In genomic region chr1:225851810-225852209, GRCh38 we compare ENCODE assay signal across 10 cellular contexts. TPM values are rescaled to one million over a fixed set of nuclear protein-coding genes. Genes with fewer than 3 reads are reported as not detected.
DNase-seq lines count a peak whose midpoint lies in the region; ATAC-seq and TF ChIP-seq lines count a peak whose summit lies in the region.
"Had no signal": no experiment of that assay in that cellular context is flagged by ENCODE, and none has a peak within 500 bp of the region (broad histone marks: within the 10 kb centered on the region; RNA-seq: fewer than 3 reads in every experiment).

No MANE protein-coding gene starts in this region.

- H3K9me3 ChIP-seq in upper lobe of right lung, result no peaks in the 10 kb centered on the region

- intact Hi-C loops in Right ventricle myocardium inferior (cut with DNase I) (no loop called here), left cardiac atrium (cut with DNase I) (no loop called here), upper lobe of right lung (cut with DNase I) (no loop called here)

- H3K36me3 ChIP-seq in upper lobe of right lung, result peaks cover 72% of the 10 kb centered on the region

- DNase-seq in Right ventricle myocardium inferior (ENCODE audit: missing footprints), result no peak
- no peak for DNase-seq in left cardiac atrium
- DNase-seq in T-helper 2 cell treated with Interferon-gamma antibody and Interleukin-4, amounts not matched to agents 5 μg/mL and 100 μg/mL, for 36 hours (ENCODE audit: low spot score), result no peak
- no peak for DNase-seq in upper lobe of right lung
- DNase-seq in HEK293T (ENCODE audit: extremely low spot score), result no peak
- no peak for DNase-seq in DMS79 (lab: John Stamatoyannopoulos, UW)
- DNase-seq in chondrocyte (ENCODE audit: low spot score), result no peak
- DNase-seq: CD4-positive, CD25-positive, alpha-beta regulatory T cell; NCI-H187 treated with DMSO at 0.1 percent for 48 hours had no signal

- no peaks in the 10 kb centered on the region for H3K9me3 Mint-ChIP-seq in T-helper 2 cell treated with Interferon-gamma antibody and Interleukin-4, amounts not matched to agents 5 μg/mL and 100 μg/mL, for 36 hours
- H3K9me3 Mint-ChIP-seq in chondrocyte (ENCODE audit: low read depth), result no peaks in the 10 kb centered on the region

- H3K36me3 Mint-ChIP-seq in T-helper 2 cell treated with Interferon-gamma antibody and Interleukin-4, amounts not matched to agents 5 μg/mL and 100 μg/mL, for 36 hours (ENCODE audit: low read depth), result peaks cover 56% of the 10 kb centered on the region
- H3K36me3 Mint-ChIP-seq in chondrocyte (ENCODE audit: low read depth), result peaks cover 24% of the 10 kb centered on the region

- CTCF ChIA-PET in HEK293T (lab: Yijun Ruan, JAX), result no interaction called here

- no peak overlapping the region for H3K4me3 ChIP-seq in upper lobe of right lung

- POLR2A ChIA-PET in HEK293T (lab: Yijun Ruan, JAX), result interaction anchor here (1.0 to 1.3 kb wide), 2 partner anchors 31 to 74 kb away, joined by 3 read pairs; partner anchors contain the start of genes SRP9 and TMEM63A

- peaks cover 21% of the 10 kb centered on the region for H3K4me1 ChIP-seq in upper lobe of right lung

- TF ChIP-seq CTCF in upper lobe of right lung (IDR thresholded peaks at IDR 0.05), result no peak
- TF ChIP-seq CTCF in chondrocyte (IDR thresholded peaks at IDR 0.05), result no peak

- peak overlapping the region; percentile 21 for H3K27ac Mint-ChIP-seq in T-helper 2 cell treated with Interferon-gamma antibody and Interleukin-4, amounts not matched to agents 5 μg/mL and 100 μg/mL, for 36 hours
- H3K27ac Mint-ChIP-seq in chondrocyte (ENCODE audit: unreplicated experiment), result no peak overlapping the region

- H3K27me3 Mint-ChIP-seq in T-helper 2 cell treated with Interferon-gamma antibody and Interleukin-4, amounts not matched to agents 5 μg/mL and 100 μg/mL, for 36 hours (ENCODE audit: low read depth), result no peaks in the 10 kb centered on the region
- H3K27me3 Mint-ChIP-seq in chondrocyte (ENCODE audit: low read depth), result no peaks in the 10 kb centered on the region
- H3K27me3 Mint-ChIP-seq: CD4-positive, CD25-positive, alpha-beta regulatory T cell had no signal

- no peaks in the 10 kb centered on the region for H3K27me3 ChIP-seq in upper lobe of right lung

- peaks cover 14% of the 10 kb centered on the region for H3K4me1 Mint-ChIP-seq in T-helper 2 cell treated with Interferon-gamma antibody and Interleukin-4, amounts not matched to agents 5 μg/mL and 100 μg/mL, for 36 hours (ENCODE audit: low read depth)
- peaks cover 13% of the 10 kb centered on the region for H3K4me1 Mint-ChIP-seq in chondrocyte (ENCODE audit: low read depth)

- no peak overlapping the region for H3K4me3 Mint-ChIP-seq in T-helper 2 cell treated with Interferon-gamma antibody and Interleukin-4, amounts not matched to agents 5 μg/mL and 100 μg/mL, for 36 hours
- no peak overlapping the region for H3K4me3 Mint-ChIP-seq in chondrocyte (ENCODE audit: unreplicated experiment)
- H3K4me3 Mint-ChIP-seq: CD4-positive, CD25-positive, alpha-beta regulatory T cell had no signal

- ATAC-seq in Right ventricle myocardium inferior, result peak; percentile 11
- no peak for ATAC-seq in left cardiac atrium
- ATAC-seq in HG03066 (IDR thresholded peaks at IDR 0.05; ENCODE audit: low read depth, unreplicated experiment), result peak; percentile 35
- peak; percentile 12 for ATAC-seq in upper lobe of right lung

- no peak overlapping the region for H3K27ac ChIP-seq in upper lobe of right lung

TF ChIP-seq in HEK293T, 16 proteins besides CTCF, POLR2A, EP300 and RAD21:
- TF ChIP-seq FOXA1 (IDR thresholded peaks at IDR 0.05) (no peak), ZNF384 (IDR thresholded peaks at IDR 0.05) (no peak), CTBP1 (IDR thresholded peaks at IDR 0.05; ENCODE audit: borderline replicate concordance) (no peak), SUZ12 (IDR thresholded peaks at IDR 0.05) (no peak)

RNA-seq across cellular contexts. Expression of gene TMEM63A, which starts 30.4 kb away (rescaled TPM):
- total RNA-seq in Right ventricle myocardium inferior (30.6 TPM), left cardiac atrium (10 to 100 TPM; 33.2 to 37.1 TPM), upper lobe of right lung (119 TPM), chondrocyte (48.4 to 52.5 TPM (median 50.3 TPM) in 3 replicates)

RNA-seq across cellular contexts. Expression of gene LEFTY1, which starts 37.1 kb away (rescaled TPM):
- total RNA-seq in Right ventricle myocardium inferior (not detected), left cardiac atrium (under 1 TPM in 1 of 2 donors, not detected in 1; 0.27 TPM), upper lobe of right lung (0.35 TPM), chondrocyte (0.56 to 2.2 TPM (median 0.99 TPM) in 3 replicates)

RNA-seq across cellular contexts. Expression of gene EPHX1, which starts 41.9 kb away (rescaled TPM):
- total RNA-seq in Right ventricle myocardium inferior, result 76.0 TPM
- 100 to 1,000 TPM in 1 of 2 donors, 10 to 100 TPM in 1; 59.6 to 126 TPM for total RNA-seq in left cardiac atrium
- total RNA-seq in upper lobe of right lung, result 245 TPM
- total RNA-seq in chondrocyte, result 61.8 to 69.1 TPM (median 67.0 TPM) in 3 replicates

Comparison
In these comparisons a context has a peak if more than half of its experiments do, and no peak if none do; other contexts are left out.
1. ATAC-seq: peak in Right ventricle myocardium inferior (single experiment), HG03066 (single experiment) and upper lobe of right lung (single experiment); none in left cardiac atrium (0 of 2).